1 cellular context compared by ENCODE assay signal in genomic region chr18:31565782-31566512, GRCh38.
TF ChIP-seq lines count a peak whose summit lies in the region.

No MANE protein-coding gene starts in this region.

TF ChIP-seq in HCT116, 20 proteins besides CTCF, POLR2A, EP300 and RAD21 (continued from another document):
- TF ChIP-seq CEBPB (IDR thresholded peaks at IDR 0.05; ENCODE audit: low read depth) (no peak), POLR2AphosphoS5 (IDR thresholded peaks at IDR 0.05; ENCODE audit: low read depth, low read length) (no peak), MAX (IDR thresholded peaks at IDR 0.05) (no peak), ATF3 (IDR thresholded peaks at IDR 0.05) (no peak), JUND (IDR thresholded peaks at IDR 0.05) (no peak), EGR1 (IDR thresholded peaks at IDR 0.05; ENCODE audit: low read depth) (no peak), SRF (IDR thresholded peaks at IDR 0.05; ENCODE audit: low read depth) (no peak), ELF1 (IDR thresholded peaks at IDR 0.05; ENCODE audit: borderline replicate concordance, low read depth) (no peak)
